ENCODE assay signal across 34 cellular contexts in genomic region chr5:161946911-161947310, GRCh38.
DNase-seq lines count a peak whose midpoint lies in the region; TF ChIP-seq lines count a peak whose summit lies in the region.
"Had no signal": no experiment of that assay in that cellular context is flagged by ENCODE, and none has a peak within 500 bp of the region (broad histone marks: within the 10 kb centered on the region; RNA-seq: fewer than 3 reads in every experiment).

No MANE protein-coding gene starts in this region.

- no peaks in the 10 kb centered on the region for H3K36me3 ChIP-seq in tibial artery
- H3K36me3 ChIP-seq: BE2C; BLaER1; BLaER1 treated with 17β-estradiol and CSF1 and Interleukin-3, amounts not matched to agents 10 nM and 100 nM had no signal

- intact Hi-C loops in tibial artery (cut with DNase I; ENCODE audit: low total_unique reads): no loop called here

- H3K4me3 ChIP-seq in tibial artery: no peak overlapping the region
- H3K4me3 ChIP-seq: A549; BLaER1; BLaER1 treated with 17β-estradiol and CSF1 and Interleukin-3, amounts not matched to agents 10 nM and 100 nM had no signal

- no peaks in the 10 kb centered on the region for H3K27me3 Mint-ChIP-seq in endothelial cell (ENCODE audit: unreplicated experiment)
- H3K27me3 Mint-ChIP-seq: B cell; CD4-positive, alpha-beta memory T cell; CD4-positive, alpha-beta T cell; CD4-positive, CD25-positive, alpha-beta regulatory T cell; CD8-positive, alpha-beta memory T cell had no signal

- no peaks in the 10 kb centered on the region for H3K36me3 Mint-ChIP-seq in endothelial cell (ENCODE audit: low read depth, unreplicated experiment)
- H3K36me3 Mint-ChIP-seq: CD14-positive monocyte; CD4-positive, alpha-beta memory T cell; CD4-positive, CD25-positive, alpha-beta regulatory T cell; CD8-positive, alpha-beta memory T cell; CD8-positive, alpha-beta T cell had no signal

- in situ Hi-C loops in G401 (cut with HindIII; ENCODE audit: low sequenced_read_pairs): no loop called here

- peak; percentile 0 for DNase-seq in NCI-H82 (lab: John Stamatoyannopoulos, UW)
- DNase-seq in NCI-H82 treated with DMSO at 0.1 percent for 48 hours (lab: John Stamatoyannopoulos, UW; ENCODE audit: unreplicated experiment): no peak
- peak; percentile 80 for DNase-seq in G401 (ENCODE audit: low spot score)
- peak; percentile 72 for DNase-seq in cerebellar cortex (ENCODE audit: low spot score)
- DNase-seq in cerebellum (ENCODE audit: low spot score): peak; percentile 34
- DNase-seq in iPS-NIHi11 (ENCODE audit: low spot score): no peak
- DNase-seq in tibial artery: no peak
- no peak for DNase-seq in endothelial cell (ENCODE audit: low spot score)
- DNase-seq: 8988T; ACHN; AML-193; BE2C; Caco-2; Calu3; CD4-positive, alpha-beta memory T cell; CD4-positive, alpha-beta T cell; CD4-positive, CD25-positive, alpha-beta regulatory T cell; CD8-positive, alpha-beta memory T cell; CD8-positive, alpha-beta T cell; COR-L47; DMS 273 treated with DMSO at 0.1 percent for 48 hours; DMS153; DMS53; DMS79; DMS79 treated with DMSO at 0.1 percent for 48 hours; DND-41; EL had no signal

- H3K27ac ChIP-seq in tibial artery: no peak overlapping the region
- H3K27ac ChIP-seq: 22Rv1; A549; BLaER1; BLaER1 treated with 17β-estradiol and CSF1 and Interleukin-3, amounts not matched to agents 10 nM and 100 nM; C4-2B had no signal

- no peak overlapping the region for H3K27ac Mint-ChIP-seq in endothelial cell (ENCODE audit: unreplicated experiment)
- H3K27ac Mint-ChIP-seq: B cell; CD14-positive monocyte; CD4-positive, alpha-beta memory T cell; CD4-positive, alpha-beta T cell; CD4-positive, CD25-positive, alpha-beta regulatory T cell; CD8-positive, alpha-beta memory T cell; CD8-positive, alpha-beta T cell had no signal

- H3K9me3 Mint-ChIP-seq in endothelial cell (ENCODE audit: unreplicated experiment): no peaks in the 10 kb centered on the region
- H3K9me3 Mint-ChIP-seq: CD8-positive, alpha-beta T cell had no signal

- no peaks in the 10 kb centered on the region for H3K27me3 ChIP-seq in tibial artery
- H3K27me3 ChIP-seq: BE2C; BLaER1; BLaER1 treated with 17β-estradiol and CSF1 and Interleukin-3, amounts not matched to agents 10 nM and 100 nM had no signal

- no peaks in the 10 kb centered on the region for H3K4me1 ChIP-seq in tibial artery
- H3K4me1 ChIP-seq: A549; BE2C; BLaER1; BLaER1 treated with 17β-estradiol and CSF1 and Interleukin-3, amounts not matched to agents 10 nM and 100 nM; Caco-2 had no signal

- H3K4me3 Mint-ChIP-seq in endothelial cell (ENCODE audit: unreplicated experiment): no peak overlapping the region
- H3K4me3 Mint-ChIP-seq: B cell; CD14-positive monocyte; CD4-positive, alpha-beta memory T cell; CD4-positive, alpha-beta T cell; CD4-positive, CD25-positive, alpha-beta regulatory T cell; CD8-positive, alpha-beta memory T cell; CD8-positive, alpha-beta T cell had no signal

- H3K9me3 ChIP-seq in tibial artery: no peaks in the 10 kb centered on the region
- H3K9me3 ChIP-seq: A549; BE2C; BLaER1; BLaER1 treated with 17β-estradiol and CSF1 and Interleukin-3, amounts not matched to agents 10 nM and 100 nM; Caco-2 had no signal

- H3K4me1 Mint-ChIP-seq in endothelial cell (ENCODE audit: unreplicated experiment): no peaks in the 10 kb centered on the region
- H3K4me1 Mint-ChIP-seq: B cell; CD14-positive monocyte; CD4-positive, alpha-beta memory T cell; CD4-positive, CD25-positive, alpha-beta regulatory T cell; CD8-positive, alpha-beta memory T cell had no signal

- TF ChIP-seq CTCF in tibial artery (IDR thresholded peaks at IDR 0.05) (no peak), endothelial cell (IDR thresholded peaks at IDR 0.05; ENCODE audit: unreplicated experiment) (no peak)

Comparison
In these comparisons a context has a peak if more than half of its experiments do, and no peak if none do; other contexts are left out.
1. DNase-seq: peak in NCI-H82 (single experiment), G401 (single experiment), cerebellar cortex (single experiment) and cerebellum (single experiment); none in NCI-H82 treated with DMSO at 0.1 percent for 48 hours (single experiment), iPS-NIHi11 (single experiment), tibial artery (0 of 2) and endothelial cell (single experiment).